7 cellular contexts compared by ENCODE assay signal in the genomic region with DNA sequence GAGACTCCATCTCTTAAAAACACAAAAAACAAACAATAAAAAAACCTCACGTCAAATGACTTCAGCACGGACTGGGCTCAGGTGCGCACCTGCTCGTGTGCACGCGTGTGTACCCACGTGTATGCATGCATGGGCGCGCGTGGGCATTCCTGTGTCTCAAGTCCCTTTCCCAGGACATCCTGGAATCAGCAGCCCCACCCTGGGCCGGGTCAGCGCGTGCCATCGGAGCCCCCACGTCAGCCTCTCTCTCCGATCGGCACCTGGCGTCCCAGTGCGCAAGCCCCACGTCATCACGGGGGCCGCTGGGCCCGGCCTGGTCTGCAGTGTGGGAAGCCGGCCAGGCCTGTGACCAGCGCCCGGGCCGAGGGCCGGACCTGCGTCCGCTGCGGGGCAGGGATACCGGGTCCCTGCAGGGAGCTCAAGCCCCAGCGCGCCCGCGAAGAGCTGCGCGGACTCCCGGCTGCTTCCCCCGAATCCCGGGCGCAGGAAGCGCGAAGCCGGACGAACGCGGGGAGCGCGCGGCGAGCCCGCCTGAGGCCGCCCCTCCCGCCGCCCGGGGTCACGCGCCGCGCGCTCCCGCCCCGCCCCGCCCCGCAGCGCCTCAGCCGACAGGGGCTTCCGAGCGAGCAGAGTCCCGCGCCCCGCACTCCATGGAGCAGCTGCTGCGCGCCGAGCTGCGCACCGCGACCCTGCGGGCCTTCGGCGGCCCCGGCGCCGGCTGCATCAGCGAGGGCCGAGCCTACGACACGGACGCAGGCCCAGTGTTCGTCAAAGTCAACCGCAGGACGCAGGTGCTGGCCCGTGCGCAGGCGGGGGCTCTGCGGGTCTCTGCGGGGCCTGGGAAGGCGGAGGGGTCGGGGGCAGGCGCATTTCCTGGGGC. TPM values are rescaled to one million over a fixed set of nuclear protein-coding genes. Genes with fewer than 3 reads are reported as not detected.
A peak's percentile ranks its signal among the peaks of the same experiment; 100 is the strongest.
DNase-seq lines count a peak whose midpoint lies in the region; ATAC-seq, FAIRE-seq and TF ChIP-seq lines count a peak whose summit lies in the region.

A gene (plus strand): TSS at position 629 of the 880 bp plus-strand sequence. CDS start 22 bp downstream, at position 651.

- DNase-seq in GM20000 (ENCODE audit: low spot score) = peak; percentile 61
- peak; percentile 26 for DNase-seq in NCI-H446 treated with DMSO at 0.1 percent for 48 hours (lab: John Stamatoyannopoulos, UW)
- DNase-seq in globus pallidus (ENCODE audit: low spot score) = peak; percentile 72
- DNase-seq in natural killer cell = no peak
- peak; percentile 77 to 88 for DNase-seq in aorta
- no peak for DNase-seq in GM19239 (ENCODE audit: insufficient read length, low spot score)

- no peaks in the 10 kb centered on the region for H3K4me1 ChIP-seq in aorta (ENCODE audit: control insufficient read depth in 1 of 2, insufficient read depth in 2 of 2, low read length in 2 of 2)

- H3K27ac ChIP-seq in aorta (ENCODE audit: low read depth in 1 of 2, low read length in 2 of 2) = peak within 1 kb of the TSS in 1 of 2 donors; percentile 62

- no peaks in the 10 kb centered on the region for H3K36me3 ChIP-seq in aorta (ENCODE audit: control insufficient read depth in 1 of 2, insufficient read depth in 2 of 2, low read length in 1 of 2)

- H3K9me3 Mint-ChIP-seq in activated naive CD8-positive, alpha-beta T cell (ENCODE audit: low read depth) = no peaks in the 10 kb centered on the region
- peaks cover 0 to 5% of the 10 kb centered on the region in 2 donors for H3K9me3 Mint-ChIP-seq in natural killer cell

- peak within 1 kb of the TSS; percentile 79 for H3K4me3 Mint-ChIP-seq in activated naive CD8-positive, alpha-beta T cell
- H3K4me3 Mint-ChIP-seq in natural killer cell = peak within 1 kb of the TSS; percentile 73

- peaks cover 4% of the 10 kb centered on the region for H3K4me1 Mint-ChIP-seq in activated naive CD8-positive, alpha-beta T cell (ENCODE audit: low read depth)
- peaks cover 0 to 5% of the 10 kb centered on the region in 2 donors for H3K4me1 Mint-ChIP-seq in natural killer cell

- peaks cover 10% of the 10 kb centered on the region for H3K36me3 Mint-ChIP-seq in activated naive CD8-positive, alpha-beta T cell
- H3K36me3 Mint-ChIP-seq in natural killer cell = peaks cover 5% of the 10 kb centered on the region

- no peaks in the 10 kb centered on the region for H3K9me3 ChIP-seq in aorta (ENCODE audit: control insufficient read depth, low read length)

- ATAC-seq in natural killer cell = peak; percentile 55 to 83 (median 79)
- ATAC-seq in aorta (ENCODE audit: low FRiP score) = peak; percentile 78

- no peak for FAIRE-seq in GM19239 (lab: Jason Lieb, UNC)

- no peaks in the 10 kb centered on the region for H3K27me3 Mint-ChIP-seq in activated naive CD8-positive, alpha-beta T cell
- H3K27me3 Mint-ChIP-seq in natural killer cell (ENCODE audit: low read depth in 2 of 2) = peaks cover 0 to 2% of the 10 kb centered on the region in 2 donors

- 2 to 3% methylated on average over 83 to 101 of the region's 101 CpGs for WGBS in aorta, 2 donors

- intact Hi-C loops in natural killer cell (cut with micrococcal nuclease) = no loop called here
- intact Hi-C loops in aorta (cut with DNase I) = loop anchor here in 1 of 2 donors (2.0 kb wide), 1 partner anchor 16 kb away; no protein-coding TSS in a partner anchor

- no peak within 1 kb of the TSS for H3K27ac Mint-ChIP-seq in activated naive CD8-positive, alpha-beta T cell
- H3K27ac Mint-ChIP-seq in natural killer cell = no peak within 1 kb of the TSS

- no peak for TF ChIP-seq CTCF in GM20000 (IDR thresholded peaks at IDR 0.05; ENCODE audit: extremely low read depth, missing control alignments)
- no peak for TF ChIP-seq CTCF in natural killer cell (IDR thresholded peaks at IDR 0.05)

- H3K4me3 ChIP-seq in aorta (ENCODE audit: low read length in 2 of 2) = peak within 1 kb of the TSS; percentile 74 to 92

- H3K27me3 ChIP-seq in aorta (ENCODE audit: control insufficient read depth in 1 of 2, insufficient read depth in 2 of 2, low read length in 1 of 2) = no peaks in the 10 kb centered on the region

RNA-seq across cellular contexts. Expression of the gene that starts here (rescaled TPM):
- total RNA-seq in natural killer cell (1 to 10 TPM; 4.9 to 6.1 (median 5.5) TPM), aorta (10 to 100 TPM; 10.8 to 23.0 TPM)
- 10 to 100 TPM; 14.0 to 20.9 TPM for polyA plus RNA-seq in aorta

Comparison
In these comparisons a context has a peak if more than half of its experiments do, and no peak if none do; other contexts are left out.
1. DNase-seq: peak in GM20000 (single experiment), NCI-H446 treated with DMSO at 0.1 percent for 48 hours (single experiment), globus pallidus (single experiment) and aorta (2 of 2); none in natural killer cell (single experiment) and GM19239 (single experiment).